In the genomic region with DNA sequence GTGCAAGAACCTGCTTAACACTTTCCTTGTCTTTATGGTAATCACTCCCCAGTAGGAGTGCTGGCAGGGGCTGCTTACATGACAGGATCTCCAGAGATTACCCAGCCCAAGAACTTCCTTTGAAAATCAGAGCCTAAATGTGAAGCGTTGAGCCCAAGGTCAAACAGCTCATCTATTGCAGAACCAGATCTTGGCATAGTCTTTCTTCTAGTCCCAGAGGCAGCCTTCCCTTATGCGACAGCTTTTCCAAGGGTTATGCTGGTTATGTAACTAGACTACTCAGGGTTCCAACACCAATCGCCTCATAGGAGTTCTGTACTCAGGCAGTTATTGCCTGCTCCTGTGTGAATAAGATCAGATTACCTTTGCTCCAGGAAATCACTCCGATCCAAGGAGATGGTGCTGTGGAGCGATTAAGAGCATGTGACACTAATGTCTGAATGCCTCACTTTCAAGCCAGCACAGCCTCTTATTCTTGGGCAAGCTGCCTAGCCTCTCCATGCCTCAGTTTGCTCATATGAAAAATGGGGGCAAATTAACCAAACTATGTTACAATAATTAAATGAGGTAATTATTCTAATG, we compare ENCODE assay signal across 13 cellular contexts. TPM values are rescaled to one million over a fixed set of nuclear protein-coding genes. Genes with fewer than 3 reads are reported as not detected.
DNase-seq lines count a peak whose midpoint lies in the region; ATAC-seq and TF ChIP-seq lines count a peak whose summit lies in the region.
"Had no signal": no experiment of that assay in that cellular context is flagged by ENCODE, and none has a peak within 500 bp of the region (broad histone marks: within the 10 kb centered on the region; RNA-seq: fewer than 3 reads in every experiment).

No MANE protein-coding gene starts in this region.

- CTCF ChIA-PET in HEK293T (lab: Yijun Ruan, JAX), result no interaction called here
- CTCF ChIA-PET in CD4-positive, alpha-beta T cell (lab: Charles Lee), result no interaction called here

- intact Hi-C loops in CD4-positive, alpha-beta T cell (cut with DNase I, micrococcal nuclease), result no loop called here

- H3K4me3 Mint-ChIP-seq in CD4-positive, alpha-beta T cell, result no peak overlapping the region

- no peak overlapping the region for H3K4me2 ChIP-seq in neuronal stem cell (ENCODE audit: insufficient read depth, low read length, poor library complexity, severe bottlenecking)

- DNase-seq in HEK293T (ENCODE audit: extremely low spot score) (peak; percentile 47), NCI-H226 (peak; percentile 38), fibroblast of villous mesenchyme (ENCODE audit: low read depth) (peak; percentile 23), neuronal stem cell (ENCODE audit: low spot score) (no peak), NOMO-1 treated with dmso at 0.1 percent for 144 hours (lab: John Stamatoyannopoulos, UW; ENCODE audit: unreplicated experiment) (no peak), ecto neural progenitor cell (ENCODE audit: low spot score) (no peak)
- no peak for DNase-seq in CD4-positive, alpha-beta T cell
- DNase-seq: activated CD4-positive, CD25-positive, alpha-beta regulatory T cell treated with anti-CD3 and anti-CD28 coated beads, Interleukin-2, amount 50 U/mL, for 72 hours; central memory CD4-positive, alpha-beta T cell; stimulated activated CD8-positive, alpha-beta memory T cell treated with anti-CD3 and anti-CD28 coated beads, Interleukin-4, amount 100 ng/mL, for 48 hours had no signal

- ATAC-seq in GM19328 (IDR thresholded peaks at IDR 0.05; ENCODE audit: unreplicated experiment), result no peak
- no peak for ATAC-seq in CD4-positive, alpha-beta T cell (ENCODE audit: poor library complexity)

- H3K4me3 ChIP-seq in fibroblast of villous mesenchyme (ENCODE audit: low read depth, low read length) (no peak overlapping the region), neuronal stem cell (ENCODE audit: low read length in 2 of 2) (no peak overlapping the region)
- H3K4me3 ChIP-seq: skin epidermis had no signal

- H3K14ac ChIP-seq in neuronal stem cell (ENCODE audit: low read length), result no peak overlapping the region

- H3K9ac ChIP-seq in neuronal stem cell (ENCODE audit: low read depth, low read length, poor library complexity), result no peak overlapping the region

- no peaks in the 10 kb centered on the region for H3K9me3 ChIP-seq in neuronal stem cell (replicated peaks in 1 of 2; ENCODE audit: control insufficient read depth in 2 of 2, insufficient read depth in 1 of 2, low read depth in 1 of 2, low read length in 2 of 2)
- H3K9me3 ChIP-seq in CD4-positive, alpha-beta T cell (ENCODE audit: control insufficient read depth, low read length), result no peaks in the 10 kb centered on the region

- H4K8ac ChIP-seq in neuronal stem cell (ENCODE audit: low read depth, low read length), result no peak overlapping the region

- no peaks in the 10 kb centered on the region for H3K36me3 ChIP-seq in neuronal stem cell (replicated peaks in 1 of 2; ENCODE audit: control insufficient read depth in 2 of 2, insufficient read depth in 2 of 2, low read length in 2 of 2)

- H3K27ac ChIP-seq in neuronal stem cell (replicated peaks; ENCODE audit: low read length), result no peak overlapping the region
- H3K27ac ChIP-seq in CD4-positive, alpha-beta T cell (ENCODE audit: low read depth, low read length), result no peak overlapping the region
- H3K27ac ChIP-seq: skin epidermis had no signal

- no CpG with 5 or more reads among the region's 5 CpGs for WGBS in neuronal stem cell (ENCODE audit: extremely low coverage in 2 of 2, insufficient read length in 2 of 2, insufficient replicate concordance in 1 of 2), 2 donors

- no peak for TF ChIP-seq CTCF in fibroblast of villous mesenchyme (IDR thresholded peaks at IDR 0.05; ENCODE audit: insufficient read depth, low read depth, low read length)
- TF ChIP-seq CTCF in CD4-positive, alpha-beta T cell (IDR thresholded peaks at IDR 0.05), result no peak

- no peaks in the 10 kb centered on the region for H3K27me3 ChIP-seq in neuronal stem cell (ENCODE audit: control insufficient read depth in 3 of 3, insufficient read depth in 3 of 3, low read depth in 1 of 3, low read length in 3 of 3)
- H3K27me3 ChIP-seq in CD4-positive, alpha-beta T cell (ENCODE audit: control insufficient read depth, insufficient read depth, low read length), result peaks cover 9% of the 10 kb centered on the region

- H3K23ac ChIP-seq in neuronal stem cell (ENCODE audit: low read depth, low read length, poor library complexity), result no peak overlapping the region

- H2AK5ac ChIP-seq in neuronal stem cell (ENCODE audit: low read depth, low read length), result no peak overlapping the region

- H3K27ac Mint-ChIP-seq in CD4-positive, alpha-beta T cell, result no peak overlapping the region

- no peak overlapping the region for H2BK120ac ChIP-seq in neuronal stem cell (ENCODE audit: low read depth, low read length)

- POLR2A ChIA-PET in HEK293T (lab: Yijun Ruan, JAX), result interaction anchor here (0.9 to 1.5 kb wide), 2 partner anchors 8 to 46 kb away, joined by 4 to 7 read pairs; partner anchors contain the start of genes FRA10AC1 and LGI1
- POLR2A ChIA-PET in CD4-positive, alpha-beta T cell (lab: Charles Lee), result no interaction called here

- no peak overlapping the region for H3K18ac ChIP-seq in neuronal stem cell (ENCODE audit: low read length)

- peak overlapping the region; percentile 52 for H2AFZ ChIP-seq in neuronal stem cell (ENCODE audit: low read length)

- H3K36me3 Mint-ChIP-seq in CD4-positive, alpha-beta T cell (ENCODE audit: low read depth), result no peaks in the 10 kb centered on the region

- no peak overlapping the region for H2BK15ac ChIP-seq in neuronal stem cell (ENCODE audit: low read length)

- H4K91ac ChIP-seq in neuronal stem cell (ENCODE audit: low read depth, low read length, poor library complexity), result no peak overlapping the region

- H3K79me1 ChIP-seq in neuronal stem cell (ENCODE audit: low read depth, low read length), result no peaks in the 10 kb centered on the region

- H3K9me3 Mint-ChIP-seq in CD4-positive, alpha-beta T cell, result no peaks in the 10 kb centered on the region

- no peak overlapping the region for H3K4ac ChIP-seq in neuronal stem cell (ENCODE audit: low read length)

- no peak overlapping the region for H2BK12ac ChIP-seq in neuronal stem cell (ENCODE audit: low read length)

- no peaks in the 10 kb centered on the region for H3K4me1 Mint-ChIP-seq in CD4-positive, alpha-beta T cell (ENCODE audit: low read depth)

- no peak overlapping the region for H2BK5ac ChIP-seq in neuronal stem cell (ENCODE audit: low read length)

- peaks cover 20% of the 10 kb centered on the region for H3K27me3 Mint-ChIP-seq in CD4-positive, alpha-beta T cell

- H3K4me1 ChIP-seq in neuronal stem cell (ENCODE audit: control insufficient read depth in 2 of 2, insufficient read depth in 1 of 2, low read depth in 1 of 2, low read length in 2 of 2), result peaks cover 18 to 30% of the 10 kb centered on the region in 2 donors

TF ChIP-seq in HEK293T, 16 proteins besides CTCF, POLR2A, EP300 and RAD21:
- TF ChIP-seq FOXM1 (IDR thresholded peaks at IDR 0.05; ENCODE audit: borderline replicate concordance), result no peak
TF ChIP-seq in HEK293T: peak in this region for 0.

RNA-seq across cellular contexts. Expression of gene LGI1, which starts 8.4 kb away (rescaled TPM):
- not detected in 2 replicates for total RNA-seq in fibroblast of villous mesenchyme
- 10.8 TPM for polyA plus RNA-seq in neuronal stem cell (2013, experiment 1 of 2)
- polyA plus RNA-seq in neuronal stem cell (2013, experiment 2 of 2), result 9.5 TPM
- total RNA-seq in CD4-positive, alpha-beta T cell, result not detected
- total RNA-seq: mesenteric fat pad had no signal

RNA-seq across cellular contexts. Expression of gene FRA10AC1, which starts 46.9 kb away (rescaled TPM):
- total RNA-seq in fibroblast of villous mesenchyme, result 6.0 and 11.3 TPM in 2 replicates
- 23.9 TPM for polyA plus RNA-seq in neuronal stem cell (2013, experiment 1 of 2)
- polyA plus RNA-seq in neuronal stem cell (2013, experiment 2 of 2), result 24.5 TPM
- total RNA-seq in CD4-positive, alpha-beta T cell, result 10 to 100 TPM in 1 of 2 experiments, 1 to 10 TPM in 1; 10.0 to 10.3 TPM

Comparison
In these comparisons a context has a peak if more than half of its experiments do, and no peak if none do; other contexts are left out.
1. DNase-seq: peak in HEK293T (single experiment), NCI-H226 (single experiment) and fibroblast of villous mesenchyme (single experiment); none in neuronal stem cell (single experiment), NOMO-1 treated with dmso at 0.1 percent for 144 hours (single experiment), CD4-positive, alpha-beta T cell (0 of 10) and ecto neural progenitor cell (single experiment).